Comparison of ENCODE assay signal across 13 cellular contexts in the genomic region with DNA sequence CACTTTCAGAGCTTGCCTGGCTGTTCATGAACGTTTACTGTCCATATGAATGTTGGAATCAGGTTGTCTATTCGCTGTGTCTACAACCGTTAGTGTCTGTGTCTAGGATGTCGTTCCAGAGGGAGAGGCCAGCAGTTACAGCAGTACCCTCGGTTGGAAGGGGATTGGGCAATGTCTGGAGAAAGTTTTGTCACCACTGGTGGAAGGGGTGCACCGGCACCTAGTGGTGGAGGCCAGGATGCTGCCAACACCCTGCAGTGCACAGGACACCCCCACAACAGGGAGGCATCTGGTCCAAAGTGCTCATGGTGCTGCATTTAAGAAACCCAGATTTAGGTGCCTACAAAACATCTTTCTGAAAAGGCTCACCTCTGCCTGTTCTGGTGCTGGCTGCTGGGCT.
DNase-seq lines count a peak whose midpoint lies in the region; ATAC-seq, FAIRE-seq and TF ChIP-seq lines count a peak whose summit lies in the region.
"Had no signal": no experiment of that assay in that cellular context is flagged by ENCODE, and none has a peak within 500 bp of the region (broad histone marks: within the 10 kb centered on the region; RNA-seq: fewer than 3 reads in every experiment).

No MANE protein-coding gene starts in this region.

- H2AFZ ChIP-seq in HepG2 (ENCODE audit: low read length), result no peak overlapping the region

- in situ Hi-C loops in HepG2 (cut with HindIII; ENCODE audit: extremely low pct_ligation_motif_present, low pct_unique_long_range_greater_than_20kb), result no loop called here

- H3K9me3 ChIP-seq in WERI-Rb-1 (ENCODE audit: severe bottlenecking) (no peaks in the 10 kb centered on the region), HepG2 (ENCODE audit: low read length) (no peaks in the 10 kb centered on the region), A673 (ENCODE audit: low read depth, low read length, poor library complexity, severe bottlenecking) (no peaks in the 10 kb centered on the region)

- intact Hi-C loops in HepG2 (cut with micrococcal nuclease; ENCODE audit: unreplicated experiment), result no loop called here
- intact Hi-C loops in A673 (cut with micrococcal nuclease; ENCODE audit: unreplicated experiment), result no loop called here

- H3K9ac ChIP-seq in HepG2 (ENCODE audit: insufficient read depth, low read depth, low read length), result no peak overlapping the region

- no peak overlapping the region for H3K4me2 ChIP-seq in HepG2 (ENCODE audit: low read depth, low read length)

- ATAC-seq in HepG2, result peak; percentile 54
- ATAC-seq: Panc1 had no signal

- no peaks in the 10 kb centered on the region for H3K79me2 ChIP-seq in HepG2 (ENCODE audit: insufficient read depth, low read length)

- TF ChIP-seq RAD21 in HepG2 (CRISPR knock-in tag; IDR thresholded peaks at IDR 0.05), result 0 out of 2 replicates have a peak, but pooled peaks have one; percentile 29

- no peak overlapping the region for H3K4me3 ChIP-seq in WERI-Rb-1 (ENCODE audit: low read depth, low read length)
- H3K4me3 ChIP-seq in HepG2 (replicated peaks in 1 of 3; ENCODE audit: insufficient read depth in 1 of 3, low read depth in 2 of 3, low read length in 3 of 3), result no peak overlapping the region
- H3K4me3 ChIP-seq in A673 (ENCODE audit: low read depth, low read length, poor library complexity, severe bottlenecking), result no peak overlapping the region

- H3K27me3 ChIP-seq in WERI-Rb-1 (ENCODE audit: insufficient read depth, low read depth, severe bottlenecking) (no peaks in the 10 kb centered on the region), HepG2 (ENCODE audit: control insufficient read depth in 1 of 2, insufficient read depth in 2 of 2, low read length in 2 of 2) (no peaks in the 10 kb centered on the region), A673 (replicated peaks; ENCODE audit: insufficient read depth, low read depth, low read length, poor library complexity) (no peaks in the 10 kb centered on the region)

- TF ChIP-seq EP300 in HepG2 (IDR thresholded peaks at IDR 0.05; ENCODE audit: low read depth in 2 of 2, low read length in 2 of 2) (no peak), HepG2 (CRISPR knock-in tag; IDR thresholded peaks at IDR 0.05; ENCODE audit: borderline replicate concordance) (no peak)

- POLR2A ChIA-PET in HepG2 (lab: Yijun Ruan, JAX) (no interaction called here), A673 (lab: Charles Lee; ENCODE audit: low non-redundant PET) (no interaction called here)

- FAIRE-seq in HepG2 (lab: Jason Lieb, UNC), result peak; percentile 8
- no peak for FAIRE-seq in H54 (lab: Jason Lieb, UNC)
- FAIRE-seq: colon, urothelium cell line had no signal

- BruUV-seq in HepG2 (replicated peaks; lab: Mats Ljungman, UMichigan) (no TSS peak), A673 (replicated peaks; lab: Mats Ljungman, UMichigan) (no TSS peak)

- DNase-seq in WERI-Rb-1, result no peak
- DNase-seq in HepG2 (ENCODE audit: low spot score), result peak; percentile 33
- DNase-seq in mucosa of gallbladder (ENCODE audit: low spot score), result no peak
- DNase-seq in activated effector memory CD4-positive, alpha-beta T cell treated with Interleukin-2 at 50 U/mL for 16 hours, result no peak
- no peak for DNase-seq in H54 (ENCODE audit: insufficient read length, low spot score)
- DNase-seq in A673 (ENCODE audit: low spot score), result no peak
- DNase-seq: kidney glomerular epithelial cell, NCI-H2029 had no signal

- TF ChIP-seq CTCF in 22Rv1 (IDR thresholded peaks at IDR 0.05), result 0 out of 2 replicates have a peak, but pooled peaks have one; percentile 11
- peak; percentile 23 for TF ChIP-seq CTCF in GM12873 (IDR thresholded peaks at IDR 0.05; ENCODE audit: insufficient read depth, low read depth, low read length, missing control alignments)
- peak; percentile 45; the same call in 1 of the 2 replicates for TF ChIP-seq CTCF in WERI-Rb-1 (IDR thresholded peaks at IDR 0.05; ENCODE audit: low read depth, low read length)
- peak; percentile 42 for TF ChIP-seq CTCF in HepG2 (CRISPR knock-in tag; IDR thresholded peaks at IDR 0.05)
- no peak for TF ChIP-seq CTCF in A673 (conservative IDR thresholded peaks at IDR 0.05; ENCODE audit: low read depth, low read length)

- H3K27ac ChIP-seq in 22Rv1 (no peak overlapping the region; the same call in 1 of the 2 replicates), WERI-Rb-1 (no peak overlapping the region), HepG2 (ENCODE audit: extremely low read length, insufficient read depth, low read length) (no peak overlapping the region), A673 (ENCODE audit: low read depth, low read length, poor library complexity, severe bottlenecking) (no peak overlapping the region)

- CTCF ChIA-PET in HepG2 (lab: Yijun Ruan, JAX; ENCODE audit: low intra/inter-chr PET ratio, low total read pairs) (no interaction called here), A673 (lab: Charles Lee) (no interaction called here)

- TF ChIP-seq POLR2A in HepG2 (IDR thresholded peaks at IDR 0.05; ENCODE audit: insufficient read depth in 1 of 2, low read depth in 2 of 2, low read length in 2 of 2), result no peak
- no peak for TF ChIP-seq POLR2A in H54 (IDR thresholded peaks at IDR 0.05; ENCODE audit: low read depth, low read length)

- 0 out of 2 replicates have a peak, but pooled peaks cover 3% of the 10 kb centered on the region for H4K20me1 ChIP-seq in HepG2 (ENCODE audit: insufficient read depth, low read length)

- H3K36me3 ChIP-seq in WERI-Rb-1 (peaks cover 31% of the 10 kb centered on the region), HepG2 (replicated peaks in 1 of 2; ENCODE audit: control insufficient read depth in 1 of 2, insufficient read depth in 2 of 2, low read length in 2 of 2) (peaks cover 5 to 13% of the 10 kb centered on the region in 2 experiments; a peak in 4 of 5 replicates), A673 (ENCODE audit: insufficient read depth, low read length, poor library complexity, severe bottlenecking) (peaks cover 3% of the 10 kb centered on the region)

- peaks cover 2% of the 10 kb centered on the region; the same call in 1 of the 2 replicates for H3K4me1 ChIP-seq in HepG2 (ENCODE audit: insufficient read depth, low read length)
- peaks cover 4% of the 10 kb centered on the region for H3K4me1 ChIP-seq in A673 (ENCODE audit: insufficient read depth, low read length, poor library complexity, severe bottlenecking)

- 59% methylated on average over 6 of the region's 6 CpGs for WGBS in HepG2 (ENCODE audit: low lambda C conversion rate)

TF ChIP-seq in HepG2, 621 proteins besides CTCF, POLR2A, EP300 and RAD21:
- TF ChIP-seq ATAD3A (CRISPR knock-in tag; IDR thresholded peaks at IDR 0.05), result no peak
- peak; percentile 64 for TF ChIP-seq STAG1 (CRISPR knock-in tag; IDR thresholded peaks at IDR 0.05)
- no peak for TF ChIP-seq ZNF720 (CRISPR knock-in tag; IDR thresholded peaks at IDR 0.05)
- TF ChIP-seq, protein P1, sequence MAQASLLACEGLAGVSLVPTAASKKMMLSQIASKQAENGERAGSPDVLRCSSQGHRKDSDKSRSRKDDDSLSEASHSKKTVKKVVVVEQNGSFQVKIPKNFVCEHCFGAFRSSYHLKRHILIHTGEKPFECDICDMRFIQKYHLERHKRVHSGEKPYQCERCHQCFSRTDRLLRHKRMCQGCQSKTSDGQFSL (CRISPR knock-in tag; IDR thresholded peaks at IDR 0.05), result 0 out of 2 replicates have a peak, but pooled peaks have one; percentile 48
- TF ChIP-seq FUBP1 (CRISPR knock-in tag; IDR thresholded peaks at IDR 0.05; ENCODE audit: borderline replicate concordance), result no peak
- TF ChIP-seq SP1 (IDR thresholded peaks at IDR 0.05), result no peak
- no peak for TF ChIP-seq SP1 (CRISPR knock-in tag; IDR thresholded peaks at IDR 0.05)
- peak; percentile 24 for TF ChIP-seq SMC3 (IDR thresholded peaks at IDR 0.05; ENCODE audit: low read length)
- TF ChIP-seq NFKB2 (CRISPR knock-in tag; IDR thresholded peaks at IDR 0.05; ENCODE audit: borderline replicate concordance), result 0 out of 2 replicates have a peak, but pooled peaks have one; percentile 2
- TF ChIP-seq ZNF749 (CRISPR knock-in tag; IDR thresholded peaks at IDR 0.05; ENCODE audit: borderline replicate concordance), result no peak
- TF ChIP-seq ZNF333 (CRISPR knock-in tag; IDR thresholded peaks at IDR 0.05; ENCODE audit: borderline replicate concordance), result no peak
- no peak for TF ChIP-seq RXRA (CRISPR knock-in tag; IDR thresholded peaks at IDR 0.05)
- TF ChIP-seq ETV5 (CRISPR knock-in tag; IDR thresholded peaks at IDR 0.05; ENCODE audit: borderline replicate concordance), result no peak
- TF ChIP-seq CEBPB (IDR thresholded peaks at IDR 0.05; ENCODE audit: borderline replicate concordance, low read depth, low read length), result peak; percentile 84
- TF ChIP-seq CEBPG (CRISPR knock-in tag; IDR thresholded peaks at IDR 0.05), result peak; percentile 88
- no peak for TF ChIP-seq CCAR2 (optimal IDR thresholded peaks at IDR 0.05; ENCODE audit: low read depth, low read length)
